Comparison of ENCODE assay signal across 9 cellular contexts in genomic region chr2:60806988-60807681, GRCh38. TPM values are rescaled to one million over a fixed set of nuclear protein-coding genes. Genes with fewer than 3 reads are reported as not detected.
DNase-seq lines count a peak whose midpoint lies in the region; ATAC-seq, FAIRE-seq and TF ChIP-seq lines count a peak whose summit lies in the region.
"Had no signal": no experiment of that assay in that cellular context is flagged by ENCODE, and none has a peak within 500 bp of the region (broad histone marks: within the 10 kb centered on the region; RNA-seq: fewer than 3 reads in every experiment).

No MANE protein-coding gene starts in this region.

- H3K9me3 ChIP-seq in kidney (ENCODE audit: control insufficient read depth in 1 of 2, low read length in 2 of 2), result no peaks in the 10 kb centered on the region

- no peak overlapping the region for H3K4me3 ChIP-seq in choroid plexus epithelial cell (ENCODE audit: low read depth, low read length)
- H3K4me3 ChIP-seq in skin epidermis, result no peak overlapping the region
- no peak overlapping the region for H3K4me3 ChIP-seq in kidney (ENCODE audit: low read length in 2 of 2)

- H3K27me3 Mint-ChIP-seq in T-cell, result no peaks in the 10 kb centered on the region

- H3K4me1 Mint-ChIP-seq in T-cell, result peaks cover 41 to 53% (median 47%) of the 10 kb centered on the region in 3 donors

- H3K27ac Mint-ChIP-seq in T-cell, result peak overlapping the region; percentile 88 to 92

- H3K9ac ChIP-seq in kidney (ENCODE audit: low read length in 2 of 2), result no peak overlapping the region

- peak; percentile 77 for DNase-seq in GM03348 (ENCODE audit: low spot score)
- DNase-seq in HT1080 (ENCODE audit: low read depth), result peak; percentile 73
- peak in 23 of 34 experiments; percentile 5 to 31 (median 20) for DNase-seq in T-cell
- DNase-seq in choroid plexus epithelial cell (ENCODE audit: low read depth), result peak; percentile 91
- DNase-seq in kidney, result no peak
- no peak for DNase-seq in effector CD8-positive, alpha-beta T cell (lab: John Stamatoyannopoulos, UW)

- peak overlapping the region in 12 of 21 experiments; percentile 3 to 78 (median 26) for H3K27ac ChIP-seq in skin epidermis
- no peak overlapping the region for H3K27ac ChIP-seq in kidney (ENCODE audit: low read depth in 2 of 2, low read length in 2 of 2)

- H3K36me3 Mint-ChIP-seq in T-cell, result no peaks in the 10 kb centered on the region

- CTCF ChIA-PET in T-cell (lab: Charles Lee), result interaction anchor here in 1 of 2 donors (0.7 to 3.9 kb wide), 4 partner anchors 12 to 193 kb away, joined by 3 to 41 read pairs (median 6); no protein-coding TSS in a partner anchor

- intact Hi-C loops in kidney (cut with DNase I), result no loop called here

- ATAC-seq in GM21526 (IDR thresholded peaks at IDR 0.05; ENCODE audit: low FRiP score, unreplicated experiment) (peak; percentile 65), T-cell (replicated peaks in 1 of 4) (peak; percentile 59 to 74 (median 70))

- no peaks in the 10 kb centered on the region for H3K9me3 Mint-ChIP-seq in T-cell
- H3K9me3 Mint-ChIP-seq: neural crest cell had no signal

- TF ChIP-seq CTCF in choroid plexus epithelial cell (conservative IDR thresholded peaks at IDR 0.05; ENCODE audit: low read depth, low read length) (no peak), kidney (IDR thresholded peaks at IDR 0.05; ENCODE audit: borderline replicate concordance, extremely low read depth, insufficient read depth) (no peak)

- H3K4me3 Mint-ChIP-seq in T-cell, result peak overlapping the region; percentile 8 to 34 (median 26)
- H3K4me3 Mint-ChIP-seq: neural crest cell had no signal

- FAIRE-seq in kidney (lab: Jason Lieb, UNC), result no peak

- POLR2A ChIA-PET in T-cell (lab: Charles Lee), result no interaction called here

- H3K36me3 ChIP-seq in kidney (ENCODE audit: control insufficient read depth in 1 of 2, insufficient read depth in 2 of 2, low read length in 2 of 2), result peaks cover 0 to 3% of the 10 kb centered on the region in 2 donors

- no peaks in the 10 kb centered on the region for H3K4me1 ChIP-seq in kidney (ENCODE audit: control insufficient read depth in 1 of 2, insufficient read depth in 1 of 2, low read depth in 1 of 2, low read length in 2 of 2)

RNA-seq across cellular contexts. Expression of gene PAPOLG, which starts 51.1 kb away (rescaled TPM):
- 9.1 and 9.6 TPM in 2 replicates for total RNA-seq in HT1080 (2014; rRNA removed; shearing (Covaris generic))
- 7.0 and 9.8 TPM in 2 replicates for polyA plus RNA-seq in HT1080 (2015; cell fraction: cytosol; rRNA removed)
- 23.5 and 31.1 TPM in 2 replicates for polyA plus RNA-seq in HT1080 (2015; cell fraction: nucleus; rRNA removed)
- 10 to 100 TPM; 20.6 to 34.8 (median 29.6) TPM for total RNA-seq in T-cell
- 12.2 TPM for total RNA-seq in kidney
- polyA plus RNA-seq in kidney (ENCODE audit: insufficient read depth, low read depth, low replicate concordance), result 3.0 TPM

Comparison
In these comparisons a context has a peak if more than half of its experiments do, and no peak if none do; other contexts are left out.
1. DNase-seq: peak in GM03348 (single experiment), HT1080 (single experiment), T-cell (23 of 34) and choroid plexus epithelial cell (single experiment); none in kidney (single experiment) and effector CD8-positive, alpha-beta T cell (single experiment).
2. H3K27ac ChIP-seq: peak in skin epidermis (12 of 21); none in kidney (0 of 2).